10 cellular contexts compared by ENCODE assay signal in the genomic region with DNA sequence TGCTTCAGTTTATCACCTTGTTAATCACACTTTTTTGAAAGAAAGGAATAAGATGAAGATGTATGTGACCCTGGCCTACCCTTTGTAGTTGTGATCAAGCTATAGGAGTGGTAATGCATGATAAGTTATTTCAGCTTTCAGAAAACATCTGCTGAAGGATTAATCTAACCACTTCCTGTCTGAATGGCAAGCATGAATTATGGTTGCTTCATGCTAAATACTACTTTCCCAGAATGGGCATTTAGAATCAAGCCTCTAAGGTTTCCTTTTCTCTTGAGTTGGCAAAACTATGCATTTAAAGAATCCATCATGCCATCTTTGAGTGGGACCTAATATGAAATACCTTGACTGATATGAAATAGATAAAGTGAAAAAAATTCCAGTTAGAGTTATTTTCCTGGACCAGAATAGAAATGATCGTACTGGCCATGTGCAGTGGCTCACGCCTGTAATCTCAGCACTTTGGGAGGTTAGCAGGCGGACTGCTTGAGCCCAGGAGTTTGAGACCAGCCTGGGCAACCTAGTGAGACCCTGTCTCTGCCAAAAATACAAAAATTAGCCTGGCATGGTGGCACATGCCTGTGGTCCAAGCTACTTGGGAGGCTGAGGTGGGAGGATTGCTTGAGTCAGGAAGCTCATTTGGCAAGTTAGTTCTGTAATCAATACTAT.
DNase-seq lines count a peak whose midpoint lies in the region; ATAC-seq lines count a peak whose summit lies in the region.
"Had no signal": no experiment of that assay in that cellular context is flagged by ENCODE, and none has a peak within 500 bp of the region (broad histone marks: within the 10 kb centered on the region; RNA-seq: fewer than 3 reads in every experiment).

No MANE protein-coding gene starts in this region.

- DNase-seq in NAMALWA (ENCODE audit: low spot score) (peak; percentile 64), amniotic epithelial cell (ENCODE audit: low read depth) (peak; percentile 83), ecto neural progenitor cell (ENCODE audit: low spot score) (no peak), globus pallidus (ENCODE audit: low spot score) (no peak), hypothalamus (lab: John Stamatoyannopoulos, UW) (no peak), superior temporal gyrus (ENCODE audit: extremely low spot score) (no peak)
- DNase-seq: NCI-H1436; stimulated activated CD4-positive, alpha-beta T cell treated with anti-CD3 and anti-CD28 coated beads, Interleukin-1b, Interleukin-23, amount 100 ng/mL, for 48 hours had no signal

- no peaks in the 10 kb centered on the region for H3K9me3 ChIP-seq in BLaER1 treated with 17β-estradiol and CSF1 and Interleukin-3, amounts not matched to agents 10 nM and 100 nM (replicated peaks in 1 of 11)

- H3K4me1 ChIP-seq in BLaER1 treated with 17β-estradiol and CSF1 and Interleukin-3, amounts not matched to agents 10 nM and 100 nM: peaks cover 53 to 83% (median 62%) of the 10 kb centered on the region in 10 experiments

- H3K4me2 ChIP-seq in BLaER1 treated with 17β-estradiol and CSF1 and Interleukin-3, amounts not matched to agents 10 nM and 100 nM: peak overlapping the region; percentile 67 to 84 (median 76)

- H3K27ac ChIP-seq in BLaER1 treated with 17β-estradiol and CSF1 and Interleukin-3, amounts not matched to agents 10 nM and 100 nM: peak overlapping the region; percentile 46 to 86 (median 81); a peak in 21 of 22 replicates

- no peaks in the 10 kb centered on the region for H3K36me3 ChIP-seq in BLaER1 treated with 17β-estradiol and CSF1 and Interleukin-3, amounts not matched to agents 10 nM and 100 nM

- no peaks in the 10 kb centered on the region for H3K27me3 ChIP-seq in BLaER1 treated with 17β-estradiol and CSF1 and Interleukin-3, amounts not matched to agents 10 nM and 100 nM

- ATAC-seq in GM21528 (IDR thresholded peaks at IDR 0.05; ENCODE audit: low FRiP score, unreplicated experiment): peak; percentile 34

- H3K9ac ChIP-seq in BLaER1 treated with 17β-estradiol and CSF1 and Interleukin-3, amounts not matched to agents 10 nM and 100 nM: peak overlapping the region; percentile 33 to 68 (median 57); a peak in 20 of 22 replicates

- no peak overlapping the region; a peak in 1 of 20 replicates for H3K4me3 ChIP-seq in BLaER1 treated with 17β-estradiol and CSF1 and Interleukin-3, amounts not matched to agents 10 nM and 100 nM

- H4K20me1 ChIP-seq in BLaER1 treated with 17β-estradiol and CSF1 and Interleukin-3, amounts not matched to agents 10 nM and 100 nM: no peaks in the 10 kb centered on the region

Comparison
In these comparisons a context has a peak if more than half of its experiments do, and no peak if none do; other contexts are left out.
1. DNase-seq: peak in NAMALWA (single experiment) and amniotic epithelial cell (single experiment); none in ecto neural progenitor cell (single experiment), globus pallidus (single experiment), hypothalamus (0 of 51) and superior temporal gyrus (single experiment).